In the genomic region with DNA sequence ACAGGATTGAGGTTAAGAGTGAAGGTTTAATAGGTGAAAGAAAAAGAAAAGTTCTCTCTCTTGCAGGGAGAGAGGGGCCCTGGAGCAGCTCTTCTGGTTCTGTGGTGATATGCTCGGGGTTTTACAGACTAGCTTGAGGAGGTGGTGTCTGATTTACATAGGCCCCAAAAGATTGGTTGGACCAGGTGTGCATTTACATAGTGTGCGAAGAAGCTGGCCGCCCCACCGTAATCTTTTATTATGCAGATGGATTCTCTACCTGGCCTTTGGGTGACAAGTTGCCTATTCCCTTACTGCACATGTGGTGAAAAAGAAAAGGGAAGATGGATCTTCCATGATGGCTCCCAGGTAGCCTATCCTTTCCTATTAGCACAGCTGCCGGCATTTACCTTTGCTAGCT, we compare ENCODE assay signal across 14 cellular contexts.
DNase-seq lines count a peak whose midpoint lies in the region; ATAC-seq and TF ChIP-seq lines count a peak whose summit lies in the region.
"Had no signal": no experiment of that assay in that cellular context is flagged by ENCODE, and none has a peak within 500 bp of the region (broad histone marks: within the 10 kb centered on the region; RNA-seq: fewer than 3 reads in every experiment).

No MANE protein-coding gene starts in this region.

- ATAC-seq in HG02759 (IDR thresholded peaks at IDR 0.05; ENCODE audit: unreplicated experiment): no peak
- ATAC-seq: A549; CD8-positive, alpha-beta T cell; HepG2 had no signal

- no peaks in the 10 kb centered on the region for H3K36me3 Mint-ChIP-seq in endodermal cell (ENCODE audit: low read depth)
- H3K36me3 Mint-ChIP-seq: CD14-positive monocyte; CD8-positive, alpha-beta T cell had no signal

- no peaks in the 10 kb centered on the region for H3K9me3 Mint-ChIP-seq in endodermal cell
- H3K9me3 Mint-ChIP-seq: CD14-positive monocyte; CD8-positive, alpha-beta T cell had no signal

- H3K4me1 Mint-ChIP-seq in endodermal cell: peaks cover 4% of the 10 kb centered on the region
- H3K4me1 Mint-ChIP-seq: CD14-positive monocyte had no signal

- no peak overlapping the region for H2BK5ac ChIP-seq in neuronal stem cell (ENCODE audit: low read length)

- TF ChIP-seq CTCF in endodermal cell (conservative IDR thresholded peaks at IDR 0.05): no peak

- H3K4me1 ChIP-seq in endodermal cell (ENCODE audit: control insufficient read depth, insufficient read depth, low read length) (no peaks in the 10 kb centered on the region), neuronal stem cell (ENCODE audit: control insufficient read depth in 2 of 2, insufficient read depth in 1 of 2, low read depth in 1 of 2, low read length in 2 of 2) (no peaks in the 10 kb centered on the region)
- H3K4me1 ChIP-seq: A549 had no signal

- H3K4me2 ChIP-seq in neuronal stem cell (ENCODE audit: insufficient read depth, low read length, poor library complexity, severe bottlenecking): no peak overlapping the region
- H3K4me2 ChIP-seq: A549 had no signal

- no peak overlapping the region for H2BK15ac ChIP-seq in neuronal stem cell (ENCODE audit: low read length)

- no peak overlapping the region for H3K27ac ChIP-seq in endodermal cell (ENCODE audit: low read depth, low read length)
- no peak overlapping the region for H3K27ac ChIP-seq in neuronal stem cell (replicated peaks; ENCODE audit: low read length)
- H3K27ac ChIP-seq: A549 had no signal

- no peak overlapping the region for H2AK5ac ChIP-seq in neuronal stem cell (ENCODE audit: low read depth, low read length)

- H3K23ac ChIP-seq in neuronal stem cell (ENCODE audit: low read depth, low read length, poor library complexity): no peak overlapping the region

- no peak overlapping the region for H3K18ac ChIP-seq in neuronal stem cell (ENCODE audit: low read length)

- 91 to 100% methylated on average over 4 to 5 of the region's 5 CpGs for WGBS in endodermal cell (ENCODE audit: insufficient coverage in 1 of 2, insufficient read length in 1 of 2), 2 experiments
- WGBS in neuronal stem cell (ENCODE audit: extremely low coverage in 2 of 2, insufficient read length in 2 of 2, insufficient replicate concordance in 1 of 2), 2 donors: no CpG with 5 or more reads among the region's 5 CpGs

- no peak overlapping the region for H4K91ac ChIP-seq in neuronal stem cell (ENCODE audit: low read depth, low read length, poor library complexity)

- H2BK120ac ChIP-seq in neuronal stem cell (ENCODE audit: low read depth, low read length): no peak overlapping the region

- H2BK12ac ChIP-seq in neuronal stem cell (ENCODE audit: low read length): no peak overlapping the region

- no peaks in the 10 kb centered on the region for H3K9me3 ChIP-seq in endodermal cell (ENCODE audit: control insufficient read depth, low read length)
- H3K9me3 ChIP-seq in neuronal stem cell (replicated peaks in 1 of 2; ENCODE audit: control insufficient read depth in 2 of 2, insufficient read depth in 1 of 2, low read depth in 1 of 2, low read length in 2 of 2): no peaks in the 10 kb centered on the region
- H3K9me3 ChIP-seq: A549 had no signal

- no peak overlapping the region for H4K8ac ChIP-seq in neuronal stem cell (ENCODE audit: low read depth, low read length)

- H3K27me3 ChIP-seq in H7 (ENCODE audit: control insufficient read depth, insufficient read depth, low read length) (no peaks in the 10 kb centered on the region), endodermal cell (ENCODE audit: control insufficient read depth, insufficient read depth, low read length, poor library complexity, severe bottlenecking) (no peaks in the 10 kb centered on the region), neuronal stem cell (ENCODE audit: control insufficient read depth in 3 of 3, insufficient read depth in 3 of 3, low read depth in 1 of 3, low read length in 3 of 3) (no peaks in the 10 kb centered on the region)

- H3K36me3 ChIP-seq in H7 (replicated peaks; ENCODE audit: control insufficient read depth, insufficient read depth, low read length) (no peaks in the 10 kb centered on the region), endodermal cell (ENCODE audit: control insufficient read depth, insufficient read depth, low read length) (no peaks in the 10 kb centered on the region), neuronal stem cell (replicated peaks in 1 of 2; ENCODE audit: control insufficient read depth in 2 of 2, insufficient read depth in 2 of 2, low read length in 2 of 2) (no peaks in the 10 kb centered on the region)

- H2AFZ ChIP-seq in neuronal stem cell (ENCODE audit: low read length): peak overlapping the region; percentile 3

- H3K27me3 Mint-ChIP-seq in endodermal cell (ENCODE audit: insufficient read depth): no peaks in the 10 kb centered on the region

- DNase-seq in H7 (peak; percentile 4), NCI-H526 treated with DMSO at 0.1 percent for 48 hours (lab: John Stamatoyannopoulos, UW) (peak; percentile 39), endodermal cell (peak; percentile 53), neuronal stem cell (ENCODE audit: low spot score) (no peak), SIG-M5 (lab: John Stamatoyannopoulos, UW) (no peak), D341Med (ENCODE audit: low spot score) (no peak)
- DNase-seq: CD8-positive, alpha-beta T cell; COR-L47; DND-41; GF-D8 had no signal

- no peaks in the 10 kb centered on the region for H3K79me1 ChIP-seq in neuronal stem cell (ENCODE audit: low read depth, low read length)

- H3K4me3 Mint-ChIP-seq in endodermal cell: no peak overlapping the region
- H3K4me3 Mint-ChIP-seq: CD14-positive monocyte; CD8-positive, alpha-beta T cell had no signal

- H3K14ac ChIP-seq in neuronal stem cell (ENCODE audit: low read length): no peak overlapping the region

- H3K4me3 ChIP-seq in H7 (ENCODE audit: insufficient read depth, low read depth, low read length) (no peak overlapping the region), endodermal cell (ENCODE audit: low read length) (no peak overlapping the region), neuronal stem cell (ENCODE audit: low read length in 2 of 2) (no peak overlapping the region)
- H3K4me3 ChIP-seq: A549 had no signal

- no peak overlapping the region for H3K4ac ChIP-seq in neuronal stem cell (ENCODE audit: low read length)

- no peak overlapping the region for H3K27ac Mint-ChIP-seq in endodermal cell
- H3K27ac Mint-ChIP-seq: CD14-positive monocyte; CD8-positive, alpha-beta T cell had no signal

- H3K9ac ChIP-seq in endodermal cell (ENCODE audit: extremely low read depth, low read length, poor library complexity, severe bottlenecking) (no peak overlapping the region), neuronal stem cell (ENCODE audit: low read depth, low read length, poor library complexity) (no peak overlapping the region)

Comparison
In these comparisons a context has a peak if more than half of its experiments do, and no peak if none do; other contexts are left out.
1. DNase-seq: peak in H7 (single experiment), NCI-H526 treated with DMSO at 0.1 percent for 48 hours (single experiment) and endodermal cell (single experiment); none in neuronal stem cell (single experiment), SIG-M5 (single experiment) and D341Med (single experiment).